29 cellular contexts compared by ENCODE assay signal in genomic region chr9:122372856-122373845, GRCh38. TPM values are rescaled to one million over a fixed set of nuclear protein-coding genes. Genes with fewer than 3 reads are reported as not detected.
DNase-seq lines count a peak whose midpoint lies in the region; ATAC-seq, FAIRE-seq and TF ChIP-seq lines count a peak whose summit lies in the region.
"Had no signal": no experiment of that assay in that cellular context is flagged by ENCODE, and none has a peak within 500 bp of the region (broad histone marks: within the 10 kb centered on the region; RNA-seq: fewer than 3 reads in every experiment).

No MANE protein-coding gene starts in this region.

- no peak for TF ChIP-seq POLR2A in H1 (IDR thresholded peaks at IDR 0.05; ENCODE audit: control extremely low read depth in 1 of 2, low read depth in 2 of 2, low read length in 2 of 2)

- H3K18ac ChIP-seq in H1 (ENCODE audit: extremely low read depth, low read length) (no peak overlapping the region; the same call in 1 of the 2 replicates), mesendoderm (ENCODE audit: low read length) (no peak overlapping the region)

- H3K9me3 ChIP-seq in H1 (ENCODE audit: insufficient read depth in 2 of 2, low read depth in 1 of 2, low read length in 1 of 2) (no peaks in the 10 kb centered on the region), stomach smooth muscle (ENCODE audit: control insufficient read depth in 2 of 2, low read length in 2 of 2) (no peaks in the 10 kb centered on the region)
- H3K9me3 ChIP-seq: Peyer's patch, upper lobe of left lung had no signal

- TF ChIP-seq RAD21 in H1 (IDR thresholded peaks at IDR 0.05 in 1 of 2, conservative IDR thresholded peaks at IDR 0.05 in 1 of 2; ENCODE audit: low read depth in 2 of 2, low read length in 2 of 2), result no peak

- no peak overlapping the region for H3K14ac ChIP-seq in H1 (ENCODE audit: insufficient read length)

- peak overlapping the region; percentile 22 for H3K27ac Mint-ChIP-seq in neural crest cell (ENCODE audit: unreplicated experiment)
- H3K27ac Mint-ChIP-seq: activated naive CD4-positive, alpha-beta T cell treated with anti-CD3 and anti-CD28 coated beads, Interleukin-2, amount 50 U/mL, for 24 hours; effector memory CD8-positive, alpha-beta T cell; immature natural killer cell had no signal

- POLR2A ChIA-PET in H1 (lab: Charles Lee; ENCODE audit: partially characterized antibody), result interaction anchor here (1.0 kb wide), 1 partner anchor 23 kb away, joined by 3 read pairs; no protein-coding TSS in a partner anchor

- H3K23me2 ChIP-seq in H1 (ENCODE audit: low read depth, low read length), result peaks cover 8% of the 10 kb centered on the region

- FAIRE-seq in H1 (lab: Jason Lieb, UNC), result no peak
- FAIRE-seq: bronchial epithelial cell, frontal cortex, GM12891, HepG2 had no signal

- no peaks in the 10 kb centered on the region for H3K79me2 ChIP-seq in H1 (ENCODE audit: control insufficient read depth in 1 of 2, insufficient read depth in 2 of 2, low read length in 2 of 2)
- H3K79me2 ChIP-seq in mesendoderm (ENCODE audit: control insufficient read depth, insufficient read depth, low read length), result no peaks in the 10 kb centered on the region

- H3K27me3 ChIP-seq in H1 (replicated peaks in 1 of 4; ENCODE audit: control insufficient read depth in 3 of 4, extremely low read depth in 1 of 4, insufficient read depth in 3 of 4, low read length in 3 of 4) (peaks cover 5 to 45% (median 36%) of the 10 kb centered on the region in 4 experiments), stomach smooth muscle (ENCODE audit: control insufficient read depth in 1 of 2, insufficient read depth in 2 of 2, low read length in 2 of 2) (no peaks in the 10 kb centered on the region), mesendoderm (ENCODE audit: insufficient read depth, low read length, poor library complexity) (peaks cover 10% of the 10 kb centered on the region)
- H3K27me3 ChIP-seq: Peyer's patch, upper lobe of left lung had no signal

- TF ChIP-seq EP300 in H1 (IDR thresholded peaks at IDR 0.05; ENCODE audit: borderline replicate concordance in 1 of 2, low read depth in 2 of 2, low read length in 2 of 2), result no peak

- no peaks in the 10 kb centered on the region for H3K36me3 ChIP-seq in H1 (ENCODE audit: control insufficient read depth in 2 of 4, insufficient read depth in 4 of 4, low read length in 3 of 4)
- H3K36me3 ChIP-seq in stomach smooth muscle (ENCODE audit: control insufficient read depth in 2 of 2, insufficient read depth in 2 of 2, low read length in 2 of 2), result no peaks in the 10 kb centered on the region
- no peaks in the 10 kb centered on the region for H3K36me3 ChIP-seq in mesendoderm (ENCODE audit: control insufficient read depth, insufficient read depth, low read length)
- H3K36me3 ChIP-seq: Peyer's patch, upper lobe of left lung had no signal

- WGBS in H1 (ENCODE audit: extremely low coverage in 1 of 2, insufficient coverage in 1 of 2, insufficient read length in 1 of 2, insufficient replicate concordance in 2 of 2, low coverage in 1 of 2, low lambda C conversion rate in 2 of 2, missing lambda C conversion rate in 1 of 2), 2 experiments, result 71% methylated on average over 19 of the region's 19 CpGs; no CpG with 5 or more reads in 1 of the 2 experiments
- no CpG with 5 or more reads among the region's 19 CpGs for WGBS in mesendoderm (ENCODE audit: extremely low coverage, insufficient coverage, low lambda C conversion rate)

- TF ChIP-seq CTCF in H1 (IDR thresholded peaks at IDR 0.05; ENCODE audit: control extremely low read depth in 1 of 3, insufficient read depth in 1 of 3, low read depth in 1 of 3, low read length in 3 of 3) (no peak), neural crest cell (conservative IDR thresholded peaks at IDR 0.05) (no peak)

- H3K23ac ChIP-seq in H1 (ENCODE audit: insufficient read length) (no peak overlapping the region), mesendoderm (ENCODE audit: low read length) (no peak overlapping the region)

- H3K27me3 Mint-ChIP-seq in neural crest cell (ENCODE audit: low read depth), result peaks cover 44% of the 10 kb centered on the region

- peaks cover 17% of the 10 kb centered on the region for H3K4me1 Mint-ChIP-seq in neural crest cell

- no peak overlapping the region for H3K4me3 Mint-ChIP-seq in neural crest cell
- H3K4me3 Mint-ChIP-seq: activated naive CD4-positive, alpha-beta T cell treated with anti-CD3 and anti-CD28 coated beads, Interleukin-2, amount 50 U/mL, for 24 hours; CD4-positive, CD25-positive, alpha-beta regulatory T cell; effector memory CD8-positive, alpha-beta T cell had no signal

- H2BK120ac ChIP-seq in H1 (replicated peaks; ENCODE audit: low read depth, low read length) (no peak overlapping the region), mesendoderm (ENCODE audit: low read depth, low read length) (no peak overlapping the region)

- H2AFZ ChIP-seq in H1 (ENCODE audit: low read length), result no peak overlapping the region

- H2BK20ac ChIP-seq in H1 (ENCODE audit: low read length), result no peak overlapping the region

- H3K9ac ChIP-seq in H1 (replicated peaks in 1 of 4; ENCODE audit: extremely low read depth in 1 of 4, low read depth in 3 of 4, low read length in 3 of 4), result no peak overlapping the region
- H3K9ac ChIP-seq in stomach smooth muscle (ENCODE audit: low read length in 2 of 2), result no peak overlapping the region
- H3K9ac ChIP-seq in mesendoderm (ENCODE audit: low read length), result no peak overlapping the region

- H2BK5ac ChIP-seq in H1 (ENCODE audit: low read depth, low read length) (no peak overlapping the region), mesendoderm (ENCODE audit: low read length) (no peak overlapping the region)

- ATAC-seq in GM18868 (IDR thresholded peaks at IDR 0.05; ENCODE audit: unreplicated experiment), result no peak
- ATAC-seq: effector memory CD8-positive, alpha-beta T cell; HepG2 had no signal

- H3K27ac ChIP-seq in H1 (ENCODE audit: low read depth, low read length) (no peak overlapping the region), stomach smooth muscle (ENCODE audit: low read length) (peak overlapping the region; percentile 84), mesendoderm (ENCODE audit: low read depth, low read length) (no peak overlapping the region)
- H3K27ac ChIP-seq: coronary artery, upper lobe of left lung had no signal

- H3K4me2 ChIP-seq in H1 (ENCODE audit: insufficient read depth in 1 of 2, low read depth in 2 of 2, low read length in 2 of 2) (no peak overlapping the region; a peak in 1 of 4 replicates), mesendoderm (ENCODE audit: low read length) (no peak overlapping the region)

- no peaks in the 10 kb centered on the region for H3K36me3 Mint-ChIP-seq in neural crest cell (ENCODE audit: low read depth)
- H3K36me3 Mint-ChIP-seq: activated naive CD4-positive, alpha-beta T cell treated with anti-CD3 and anti-CD28 coated beads, Interleukin-2, amount 50 U/mL, for 24 hours; CD4-positive, CD25-positive, alpha-beta regulatory T cell; immature natural killer cell had no signal

- H3K4me3 ChIP-seq in H1 (ENCODE audit: extremely low read depth in 1 of 4, insufficient read depth in 2 of 4, low read depth in 3 of 4, low read length in 4 of 4) (no peak overlapping the region), stomach smooth muscle (ENCODE audit: low read length in 2 of 2) (peak overlapping the region in 1 of 2 donors; percentile 8), mesendoderm (ENCODE audit: low read length) (no peak overlapping the region)
- H3K4me3 ChIP-seq: coronary artery, upper lobe of left lung had no signal

- H2BK15ac ChIP-seq in H1 (ENCODE audit: low read length), result 0 out of 2 replicates have a peak overlapping the region, but pooled peaks have one; percentile 31
- H2BK15ac ChIP-seq in mesendoderm (replicated peaks; ENCODE audit: low read depth), result no peak overlapping the region

- no peak overlapping the region for H4K91ac ChIP-seq in H1 (replicated peaks; ENCODE audit: insufficient read length, low read length)

- no peak overlapping the region for H4K5ac ChIP-seq in H1 (ENCODE audit: insufficient read length, low read depth, low read length)
- no peak overlapping the region for H4K5ac ChIP-seq in mesendoderm (ENCODE audit: low read length)

- no peak overlapping the region for H3K4ac ChIP-seq in H1 (replicated peaks; ENCODE audit: insufficient read length, low read depth, low read length)
- H3K4ac ChIP-seq in mesendoderm (ENCODE audit: low read depth, low read length), result no peak overlapping the region

- H2BK12ac ChIP-seq in H1 (ENCODE audit: low read depth, low read length), result peak overlapping the region; percentile 63; the same call in 1 of the 2 replicates

- H3K79me1 ChIP-seq in H1 (ENCODE audit: low read depth, low read length) (no peaks in the 10 kb centered on the region), mesendoderm (ENCODE audit: low read length) (no peaks in the 10 kb centered on the region)

- CTCF ChIA-PET in H1 (lab: Charles Lee; ENCODE audit: partially characterized antibody), result interaction anchor here (0.6 to 2.2 kb wide), 8 partner anchors 16 to 436 kb away, joined by 3 to 10 read pairs (median 4); no protein-coding TSS in a partner anchor

- H2AK5ac ChIP-seq in H1 (ENCODE audit: low read depth, low read length) (no peak overlapping the region), mesendoderm (ENCODE audit: low read length) (no peak overlapping the region)

- DNase-seq in NCI-H2196 (lab: John Stamatoyannopoulos, UW; ENCODE audit: unreplicated experiment) (peak; percentile 23), H1 (ENCODE audit: low read depth in 1 of 2, low spot score in 2 of 2) (no peak), neural crest cell (ENCODE audit: low read depth, low spot score) (no peak), mesendoderm (no peak), NCI-H1694 (lab: John Stamatoyannopoulos, UW) (no peak)
- DNase-seq: activated CD4-positive, alpha-beta T cell treated with anti-CD3 and anti-CD28 coated beads for 4 hours; anterior cingulate cortex; CD4-positive, CD25-positive, alpha-beta regulatory T cell; effector memory CD8-positive, alpha-beta T cell; erythroblast; hippocampal formation; immature natural killer cell; mesenchymal stem cell; MV-4-11; NCI-H146; NCI-H510A; occipital lobe; retina; SIG-M5 had no signal

- H4K8ac ChIP-seq in H1 (ENCODE audit: extremely low read depth, insufficient read depth, low read length), result no peak overlapping the region
- H4K8ac ChIP-seq in mesendoderm (ENCODE audit: low read depth, low read length), result no peak overlapping the region

- H3K56ac ChIP-seq in H1 (replicated peaks; ENCODE audit: insufficient read length, low read depth, low read length), result no peak overlapping the region
- H3K56ac ChIP-seq in mesendoderm (ENCODE audit: low read length), result no peak overlapping the region

- no peaks in the 10 kb centered on the region for H4K20me1 ChIP-seq in H1 (replicated peaks in 1 of 2; ENCODE audit: control insufficient read depth in 1 of 2, insufficient read depth in 2 of 2, low read length in 2 of 2)

- H3K9me3 Mint-ChIP-seq in neural crest cell, result no peaks in the 10 kb centered on the region
- H3K9me3 Mint-ChIP-seq: activated naive CD4-positive, alpha-beta T cell treated with anti-CD3 and anti-CD28 coated beads, Interleukin-2, amount 50 U/mL, for 24 hours; effector memory CD8-positive, alpha-beta T cell; immature natural killer cell had no signal

- H3K4me1 ChIP-seq in H1 (replicated peaks in 1 of 4; ENCODE audit: control insufficient read depth in 3 of 4, insufficient read depth in 4 of 4, low read length in 3 of 4) (peaks cover 17 to 25% (median 21%) of the 10 kb centered on the region in 4 experiments), stomach smooth muscle (ENCODE audit: control insufficient read depth, insufficient read depth, low read length) (peaks cover 70% of the 10 kb centered on the region), mesendoderm (ENCODE audit: control insufficient read depth, low read depth, low read length) (peaks cover 5% of the 10 kb centered on the region)

RNA-seq across cellular contexts. Expression of gene PTGS1, which starts 2.3 kb away (rescaled TPM):
- 1.1 and 1.3 TPM in 2 replicates for total RNA-seq in H1 (2021; fragmentation: NEBNext Ultra II Directional; extraction: Animal tissue kit (Norgen Biotek cat#: 25700))
- 1.9 and 2.4 TPM in 2 replicates for polyA plus RNA-seq in H1 (2011; rRNA removed)
- polyA plus RNA-seq in H1 (2011; cell fraction: cytosol; rRNA removed), result 1.9 TPM
- polyA plus RNA-seq in H1 (2011; cell fraction: nucleus; rRNA removed), result 2.9 TPM
- polyA plus RNA-seq in H1 (2012, experiment 1 of 2), result 0.93 to 2.0 TPM (median 1.7 TPM) in 4 replicates
- 1.00 TPM for polyA plus RNA-seq in H1 (2012, experiment 2 of 2)
- 1.4 TPM for polyA plus RNA-seq in H1 (2013, experiment 1 of 2)
- 1.5 TPM for polyA plus RNA-seq in H1 (2013, experiment 2 of 2)
- polyA minus RNA-seq in H1 (2011; rRNA and poly(A)+ RNA removed), result 1.8 and 2.2 TPM in 2 replicates
- 1.2 TPM for polyA minus RNA-seq in H1 (2011; cell fraction: cytosol; rRNA and poly(A)+ RNA removed)
- polyA minus RNA-seq in H1 (2011; cell fraction: nucleus; rRNA and poly(A)+ RNA removed), result 1.1 TPM
- 0.16 and 0.37 TPM in 2 replicates for total RNA-seq in neural crest cell
- 0.07 TPM for polyA plus RNA-seq in mesendoderm (2013, experiment 1 of 2)
- polyA plus RNA-seq in mesendoderm (2013, experiment 2 of 2), result 0.10 TPM
